1 cellular context compared by ENCODE assay signal in the genomic region with DNA sequence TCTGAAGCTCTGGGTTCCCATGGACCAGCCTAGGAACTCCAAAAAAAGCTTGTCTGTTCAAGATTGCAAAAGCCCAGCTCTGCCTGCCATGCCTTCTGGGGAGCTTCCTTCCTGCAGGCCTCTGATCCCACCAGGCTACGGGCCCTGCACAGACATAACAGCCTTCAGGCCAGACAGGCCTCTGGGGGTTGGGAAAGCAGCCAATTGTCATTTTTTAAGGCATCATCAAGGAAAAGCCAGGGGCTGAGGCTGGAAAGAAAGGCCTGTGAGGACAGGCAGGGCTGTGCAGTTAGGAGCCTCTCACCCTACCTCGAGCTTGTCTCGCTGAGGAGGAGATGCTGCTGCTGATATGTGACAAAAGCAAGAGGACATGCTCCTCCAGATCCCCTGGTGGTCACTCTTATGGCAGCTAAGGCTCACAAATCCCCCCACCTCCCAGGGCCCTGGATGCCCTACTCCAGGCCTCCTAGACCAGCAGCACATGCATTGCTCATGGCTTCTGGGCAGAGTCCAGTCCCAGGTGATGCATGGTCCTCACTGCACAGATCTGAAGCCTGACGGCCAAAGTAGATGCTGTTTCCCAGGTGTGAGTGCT.
TF ChIP-seq lines count a peak whose summit lies in the region.

No MANE protein-coding gene starts in this region.

TF ChIP-seq in H1, 55 proteins besides CTCF, POLR2A, EP300 and RAD21:
- TF ChIP-seq TAF7 (optimal IDR thresholded peaks at IDR 0.05; ENCODE audit: borderline replicate concordance, low read depth, low read length) (no peak), EGR1 (IDR thresholded peaks at IDR 0.05; ENCODE audit: borderline replicate concordance, low read depth, low read length) (no peak), SP2 (IDR thresholded peaks at IDR 0.05; ENCODE audit: low read length) (no peak)
TF ChIP-seq in H1: peak in this region for 0.
